ENCODE assay signal across 8 cellular contexts in the genomic region with DNA sequence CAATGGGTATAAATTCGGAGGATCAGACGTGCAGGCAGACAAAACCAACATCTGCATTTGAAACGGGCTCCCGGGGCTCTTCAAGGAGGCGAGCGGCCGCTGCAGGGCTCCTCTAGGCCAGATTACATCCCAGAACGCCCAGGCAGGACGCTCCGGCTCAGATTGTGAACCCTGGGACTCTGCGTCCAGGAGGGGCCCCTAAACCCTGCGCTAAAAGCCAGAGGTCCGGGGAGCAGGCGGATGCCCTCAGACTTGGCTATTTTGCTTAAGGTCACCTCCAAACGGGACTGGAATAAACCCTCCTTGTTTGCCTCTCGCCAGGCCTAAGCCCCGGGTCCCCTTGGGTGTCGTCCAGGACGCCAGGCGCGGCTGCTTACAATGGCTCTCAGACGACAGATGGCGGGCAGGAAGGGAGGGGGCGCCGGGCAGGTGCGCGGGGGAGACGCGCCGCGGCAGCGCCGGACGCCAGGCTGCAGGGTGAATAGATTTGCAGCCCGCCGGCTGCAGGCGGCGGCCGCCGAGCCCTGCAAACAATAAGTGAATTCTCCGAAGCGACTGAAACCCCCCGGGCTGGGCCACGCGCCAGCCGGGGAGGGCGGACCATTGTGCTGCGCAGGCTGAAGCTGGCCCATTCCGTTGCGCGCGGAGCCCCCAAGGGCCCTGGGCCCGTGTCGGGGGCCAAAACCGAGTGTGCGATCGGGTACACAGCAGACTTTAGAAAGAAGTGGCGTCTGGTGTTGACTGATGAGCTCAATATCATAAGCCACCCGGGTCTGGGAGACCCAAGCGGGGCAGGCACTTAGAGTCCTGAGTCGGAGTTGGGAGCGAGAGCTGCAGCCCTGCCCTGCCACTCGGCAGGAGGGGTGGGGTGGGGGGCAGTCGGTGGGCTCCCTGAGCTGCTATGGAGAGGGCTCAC. TPM values are rescaled to one million over a fixed set of nuclear protein-coding genes. Genes with fewer than 3 reads are reported as not detected.
DNase-seq lines count a peak whose midpoint lies in the region; ATAC-seq and TF ChIP-seq lines count a peak whose summit lies in the region.

No MANE protein-coding gene starts in this region.

- TF ChIP-seq CTCF in Calu3 (IDR thresholded peaks at IDR 0.05; ENCODE audit: unreplicated experiment) (no peak), epithelial cell of proximal tubule (conservative IDR thresholded peaks at IDR 0.05; ENCODE audit: low read depth, low read length) (no peak)

- DNase-seq in Calu3 (peak; percentile 49), NCI-H446 treated with DMSO at 0.1 percent for 48 hours (lab: John Stamatoyannopoulos, UW) (peak; percentile 74), epithelial cell of proximal tubule (ENCODE audit: low read depth) (no peak), LoVo (ENCODE audit: low spot score) (no peak)
- no peak for DNase-seq in stimulated activated CD4-positive, alpha-beta T cell treated with anti-CD3 and anti-CD28 coated beads, Interleukin-4, amount 100 ng/mL, for 24 hours
- no peak for DNase-seq in activated effector memory CD4-positive, alpha-beta T cell treated with anti-CD3 and anti-CD28 coated beads, Interleukin-2, amount 50 U/mL, for 16 hours

- peak overlapping the region in 1 of 2 donors; percentile 14 for H3K9ac ChIP-seq in mucosa of rectum (ENCODE audit: low read depth in 1 of 2, low read length in 2 of 2)

- H3K36me3 Mint-ChIP-seq in Calu3 (ENCODE audit: insufficient read depth, unreplicated experiment) = no peaks in the 10 kb centered on the region

- H3K4me3 ChIP-seq in epithelial cell of proximal tubule (ENCODE audit: low read depth, low read length) (peak overlapping the region; percentile 46), mucosa of rectum (ENCODE audit: low read length in 2 of 2) (peak overlapping the region; percentile 49 to 51)

- intact Hi-C loops in Calu3 (cut with micrococcal nuclease; ENCODE audit: unreplicated experiment) = no loop called here

- no peak overlapping the region for H3K27ac ChIP-seq in mucosa of rectum (ENCODE audit: low read depth in 2 of 2, low read length in 2 of 2)

- CTCF ChIA-PET in Calu3 (lab: Charles Lee) = interaction anchor here (0.6 to 0.8 kb wide), 2 partner anchors 80 to 222 kb away, joined by 3 read pairs; no protein-coding TSS in a partner anchor

- no TSS peak for BruUV-seq in Calu3 (replicated peaks; lab: Mats Ljungman, UMichigan)

- peaks cover 21% of the 10 kb centered on the region for H3K4me1 Mint-ChIP-seq in Calu3 (ENCODE audit: low read depth, unreplicated experiment)

- no peaks in the 10 kb centered on the region for H3K9me3 ChIP-seq in mucosa of rectum (ENCODE audit: control insufficient read depth in 2 of 2, low read length in 2 of 2)

- H3K9me3 Mint-ChIP-seq in Calu3 (ENCODE audit: low read depth, unreplicated experiment) = peaks cover 10% of the 10 kb centered on the region

- peaks cover 47% of the 10 kb centered on the region for H3K27me3 Mint-ChIP-seq in Calu3 (ENCODE audit: unreplicated experiment)

- ATAC-seq in GM19324 (IDR thresholded peaks at IDR 0.05; ENCODE audit: low FRiP score, unreplicated experiment) = no peak

- H3K27ac Mint-ChIP-seq in Calu3 (ENCODE audit: unreplicated experiment) = no peak overlapping the region

- H3K27me3 ChIP-seq in mucosa of rectum (ENCODE audit: control insufficient read depth in 2 of 2, insufficient read depth in 2 of 2, low read length in 2 of 2) = peaks cover 10 to 28% of the 10 kb centered on the region in 2 donors

- H3K4me3 Mint-ChIP-seq in Calu3 (ENCODE audit: low read depth, unreplicated experiment) = peak overlapping the region; percentile 60

- no peaks in the 10 kb centered on the region for H3K36me3 ChIP-seq in mucosa of rectum (ENCODE audit: control insufficient read depth in 2 of 2, insufficient read depth in 2 of 2, low read length in 2 of 2)

- peaks cover 0 to 3% of the 10 kb centered on the region in 2 donors for H3K4me1 ChIP-seq in mucosa of rectum (ENCODE audit: control insufficient read depth in 2 of 2, insufficient read depth in 2 of 2, low read length in 2 of 2)

RNA-seq across cellular contexts. Expression of a gene that starts 32.3 kb away (rescaled TPM):
- total RNA-seq in Calu3 (2022) = 140 and 153 TPM in 2 replicates
- total RNA-seq in epithelial cell of proximal tubule = 98.7 and 109 TPM in 2 replicates

Comparison
In these comparisons a context has a peak if more than half of its experiments do, and no peak if none do; other contexts are left out.
1. DNase-seq: peak in Calu3 (single experiment) and NCI-H446 treated with DMSO at 0.1 percent for 48 hours (single experiment); none in epithelial cell of proximal tubule (single experiment), LoVo (single experiment), stimulated activated CD4-positive, alpha-beta T cell treated with anti-CD3 and anti-CD28 coated beads, Interleukin-4, amount 100 ng/mL, for 24 hours (single experiment) and activated effector memory CD4-positive, alpha-beta T cell treated with anti-CD3 and anti-CD28 coated beads, Interleukin-2, amount 50 U/mL, for 16 hours (single experiment).